Comparison of ENCODE assay signal across 37 cellular contexts in genomic region chr5:22557251-22557650, GRCh38.
"Had no signal": no experiment of that assay in that cellular context is flagged by ENCODE, and none has a peak within 500 bp of the region (broad histone marks: within the 10 kb centered on the region; RNA-seq: fewer than 3 reads in every experiment).

No MANE protein-coding gene starts in this region.

- H3K4me1 ChIP-seq: adrenal gland, body of pancreas, breast epithelium had no signal

- H3K4me3 ChIP-seq: adrenal gland, body of pancreas, breast epithelium had no signal

- FAIRE-seq: astrocyte, TTC549 had no signal

- DNase-seq: activated CD4-positive, alpha-beta memory T cell treated with anti-CD3 and anti-CD28 coated beads for 36 hours; activated CD4-positive, alpha-beta T cell treated with anti-CD3 and anti-CD28 coated beads for 1 hour; activated CD4-positive, alpha-beta T cell treated with anti-CD3 and anti-CD28 coated beads for 36 hours; activated CD4-positive, alpha-beta T cell treated with anti-CD3 and anti-CD28 coated beads, Interleukin-2, amount 10 ng/mL, durations not matched to agents 24 days and 14 days; activated CD4-positive, alpha-beta T cell treated with anti-CD3 and anti-CD28 coated beads, Interleukin-2, amount 50 U/mL, for 1 hour; activated CD4-positive, alpha-beta T cell treated with anti-CD3 and anti-CD28 coated beads, Interleukin-2, amount 50 U/mL, for 4 hours; activated CD4-positive, CD25-positive, alpha-beta regulatory T cell; activated CD8-positive, alpha-beta memory T cell treated with anti-CD3 and anti-CD28 coated beads, Interleukin-2, amount 50 U/mL, for 4 hours; activated CD8-positive, alpha-beta T cell treated with anti-CD3 and anti-CD28 coated beads for 36 hours; activated effector memory CD4-positive, alpha-beta T cell treated with anti-CD3 and anti-CD28 coated beads, Interleukin-2, amount 50 U/mL, for 16 hours; activated gamma-delta T cell treated with Interleukin-2 at 50 U/mL for 16 hours; activated naive CD4-positive, alpha-beta T cell; activated naive CD4-positive, alpha-beta T cell treated with anti-CD3 and anti-CD28 coated beads for 36 hours; activated naive CD4-positive, alpha-beta T cell treated with anti-CD3 and anti-CD28 coated beads, Interleukin-2, amount 50 U/mL, for 16 hours; activated naive CD8-positive, alpha-beta T cell treated with anti-CD3 and anti-CD28 coated beads for 36 hours; activated T-cell treated with anti-CD3 and anti-CD28 coated beads for 4 hours; activated T-cell treated with anti-CD3 and anti-CD28 coated beads, Interleukin-2, amount 50 U/mL, for 1 hour; activated T-cell treated with anti-CD3 and anti-CD28 coated beads, Interleukin-2, amount 50 U/mL, for 4 hours; activated T-cell treated with anti-CD3 and anti-CD28 coated beads, Interleukin-2, amount 50 U/mL, for 72 hours; adrenal gland; amniotic stem cell; aorta; body of pancreas; brain microvascular endothelial cell; central memory CD4-positive, alpha-beta T cell; cerebellar nuclear complex; T-helper 1 cell; T-helper 2 cell; T-helper 9 cell had no signal

- H3K9me3 ChIP-seq: adrenal gland, body of pancreas, breast epithelium had no signal

- H3K27ac ChIP-seq: adrenal gland, body of pancreas, brain microvascular endothelial cell, breast epithelium, VCaP had no signal

- H3K36me3 ChIP-seq: adrenal gland, brain microvascular endothelial cell, breast epithelium had no signal

- H3K27me3 ChIP-seq: adrenal gland, body of pancreas, brain microvascular endothelial cell, breast epithelium had no signal

- ATAC-seq: activated CD4-positive, alpha-beta T cell treated with anti-CD3 and anti-CD28 coated beads for 36 hours; activated CD4-positive, CD25-positive, alpha-beta regulatory T cell treated with anti-CD3 and anti-CD28 coated beads, Interleukin-2, amount 50 U/mL, for 24 hours; activated CD8-positive, alpha-beta T cell treated with anti-CD3 and anti-CD28 coated beads for 36 hours; activated naive CD4-positive, alpha-beta T cell treated with anti-CD3 and anti-CD28 coated beads, Interleukin-2, amount 50 U/mL, for 72 hours; activated T-cell treated with anti-CD3 and anti-CD28 coated beads, Interleukin-2, amount 50 U/mL, for 4 hours; activated T-cell treated with anti-CD3 and anti-CD28 coated beads, Interleukin-2, amount 50 U/mL, for 72 hours; activated T-helper 17 cell treated with anti-CD3 and anti-CD28 coated beads, Interleukin-2, amount 50 U/mL, for 72 hours; body of pancreas; WTC11 had no signal
